ENCODE assay signal across 1 cellular context in genomic region chr17:58517928-58518609, GRCh38.
A peak's percentile ranks its signal among the peaks of the same experiment; 100 is the strongest.
TF ChIP-seq lines count a peak whose summit lies in the region.

No MANE protein-coding gene starts in this region.

TF ChIP-seq in HepG2, 621 proteins besides CTCF, POLR2A, EP300 and RAD21 (continued from another document and continues in another):
- TF ChIP-seq SNAPC4 (CRISPR knock-in tag; IDR thresholded peaks at IDR 0.05) (peak; percentile 50), PAF1 (CRISPR knock-in tag; IDR thresholded peaks at IDR 0.05) (no peak), NKX3-1 (CRISPR knock-in tag; IDR thresholded peaks at IDR 0.05) (no peak), CBX1 (IDR thresholded peaks at IDR 0.05; ENCODE audit: low read depth) (peak; percentile 21), ZBTB20 (CRISPR knock-in tag; IDR thresholded peaks at IDR 0.05; ENCODE audit: borderline replicate concordance, low read depth) (no peak), ZNF773 (CRISPR knock-in tag; IDR thresholded peaks at IDR 0.05; ENCODE audit: borderline replicate concordance) (peak; percentile 55; the same call in 1 of the 2 replicates), ATF2 (CRISPR knock-in tag; IDR thresholded peaks at IDR 0.05) (peak; percentile 20; the same call in 1 of the 2 replicates), ZBTB40 (IDR thresholded peaks at IDR 0.05) (peak; percentile 91), ZBTB40 (CRISPR knock-in tag; IDR thresholded peaks at IDR 0.05) (peak; percentile 55; the same call in 1 of the 2 replicates), ZBTB39 (CRISPR knock-in tag; IDR thresholded peaks at IDR 0.05) (no peak), DMAP1 (CRISPR knock-in tag; IDR thresholded peaks at IDR 0.05) (peak; percentile 77), MED1 (CRISPR knock-in tag; IDR thresholded peaks at IDR 0.05) (no peak; the same call in 1 of the 2 replicates), RFXANK (CRISPR knock-in tag; IDR thresholded peaks at IDR 0.05) (0 out of 2 replicates have a peak, but pooled peaks have one; percentile 47), NPAS2 (CRISPR knock-in tag; IDR thresholded peaks at IDR 0.05; ENCODE audit: borderline replicate concordance) (no peak), PHF20 (CRISPR knock-in tag; IDR thresholded peaks at IDR 0.05) (peak; percentile 90), MEF2D (CRISPR knock-in tag; IDR thresholded peaks at IDR 0.05) (0 out of 2 replicates have a peak, but pooled peaks have one; percentile 11), ZFP1 (CRISPR knock-in tag; IDR thresholded peaks at IDR 0.05) (0 out of 2 replicates have a peak, but pooled peaks have one; percentile 18), NR2C2 (CRISPR knock-in tag; IDR thresholded peaks at IDR 0.05; ENCODE audit: borderline replicate concordance) (peak; percentile 91), HMGA1 (CRISPR knock-in tag; conservative IDR thresholded peaks at IDR 0.05) (no peak), CENPX (CRISPR knock-in tag; IDR thresholded peaks at IDR 0.05) (no peak), THAP11 (CRISPR knock-in tag; IDR thresholded peaks at IDR 0.05) (peak; percentile 92), KDM5B (CRISPR knock-in tag; IDR thresholded peaks at IDR 0.05; ENCODE audit: borderline replicate concordance) (peak; percentile 51; the same call in 1 of the 2 replicates), ARNT (IDR thresholded peaks at IDR 0.05) (no peak), KDM4B (CRISPR knock-in tag; IDR thresholded peaks at IDR 0.05) (no peak), ZNF646 (CRISPR knock-in tag; IDR thresholded peaks at IDR 0.05) (no peak), SALL2 (CRISPR knock-in tag; IDR thresholded peaks at IDR 0.05) (no peak), ZNF350 (CRISPR knock-in tag; IDR thresholded peaks at IDR 0.05; ENCODE audit: borderline replicate concordance, low read depth) (peak; percentile 92), THAP8 (CRISPR knock-in tag; IDR thresholded peaks at IDR 0.05; ENCODE audit: borderline replicate concordance) (no peak), NFIC (IDR thresholded peaks at IDR 0.05; ENCODE audit: low read length) (no peak), XBP1 (CRISPR knock-in tag; IDR thresholded peaks at IDR 0.05) (no peak), KDM2A (CRISPR knock-in tag; IDR thresholded peaks at IDR 0.05; ENCODE audit: borderline replicate concordance, low read depth) (no peak; the same call in none of the 2 replicates), TBP (CRISPR knock-in tag; IDR thresholded peaks at IDR 0.05) (no peak), ZNF749 (CRISPR knock-in tag; IDR thresholded peaks at IDR 0.05; ENCODE audit: borderline replicate concordance) (no peak), ZSCAN31 (CRISPR knock-in tag; IDR thresholded peaks at IDR 0.05; ENCODE audit: low read depth) (peak; percentile 63; the same call in 1 of the 2 replicates)
